Comparison of ENCODE assay signal across 1 cellular context in the genomic region with DNA sequence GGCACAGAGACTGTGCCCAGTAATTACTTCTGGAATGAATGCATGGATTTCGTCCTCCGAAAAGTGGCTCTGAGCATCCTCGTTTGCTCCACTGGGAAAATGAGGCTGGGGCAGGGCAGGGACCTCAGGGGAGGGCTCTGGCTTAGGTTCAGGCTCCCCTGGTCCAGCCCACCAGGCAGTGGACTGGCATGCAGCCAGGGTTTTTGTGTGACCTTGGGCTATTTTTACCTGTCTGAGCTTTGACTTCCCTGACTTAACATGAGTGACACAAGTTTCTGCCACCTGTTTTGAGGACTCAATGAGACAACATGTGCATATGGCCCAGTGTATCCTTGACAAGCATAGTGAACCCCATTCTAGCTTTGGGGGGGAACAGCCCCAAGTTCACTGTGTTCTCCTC.
TF ChIP-seq lines count a peak whose summit lies in the region.

No MANE protein-coding gene starts in this region.

TF ChIP-seq in GM12878, 131 proteins besides CTCF, POLR2A, EP300 and RAD21:
- no peak for TF ChIP-seq FOXK2 (IDR thresholded peaks at IDR 0.05)
- TF ChIP-seq, protein P1, sequence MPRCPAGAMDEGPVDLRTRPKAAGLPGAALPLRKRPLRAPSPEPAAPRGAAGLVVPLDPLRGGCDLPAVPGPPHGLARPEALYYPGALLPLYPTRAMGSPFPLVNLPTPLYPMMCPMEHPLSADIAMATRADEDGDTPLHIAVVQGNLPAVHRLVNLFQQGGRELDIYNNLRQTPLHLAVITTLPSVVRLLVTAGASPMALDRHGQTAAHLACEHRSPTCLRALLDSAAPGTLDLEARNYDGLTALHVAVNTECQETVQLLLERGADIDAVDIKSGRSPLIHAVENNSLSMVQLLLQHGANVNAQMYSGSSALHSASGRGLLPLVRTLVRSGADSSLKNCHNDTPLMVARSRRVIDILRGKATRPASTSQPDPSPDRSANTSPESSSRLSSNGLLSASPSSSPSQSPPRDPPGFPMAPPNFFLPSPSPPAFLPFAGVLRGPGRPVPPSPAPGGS (IDR thresholded peaks at IDR 0.05; ENCODE audit: borderline replicate concordance, insufficient read depth, low read depth, low read length, poor library complexity, severe bottlenecking), result peak; percentile 51
